ENCODE assay signal across 17 cellular contexts in the genomic region with DNA sequence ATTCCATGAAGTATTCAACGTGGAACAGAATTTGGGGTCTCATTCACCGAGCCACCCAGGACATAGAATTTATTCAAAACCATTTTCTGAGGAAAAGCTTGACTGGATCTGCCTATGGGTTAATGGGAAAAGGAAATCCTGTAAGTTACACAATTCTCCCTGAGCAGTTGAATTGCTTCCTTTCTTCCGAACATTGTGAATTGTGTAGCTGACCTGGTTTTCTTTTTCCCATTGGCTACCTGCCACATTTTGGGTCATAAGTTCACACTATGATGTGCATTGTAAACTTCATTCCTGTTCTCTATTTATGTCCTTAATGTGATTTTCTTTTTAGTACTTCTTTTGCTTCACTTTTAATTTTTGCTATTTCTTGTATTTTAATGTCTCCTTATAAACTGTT.
"Had no signal": no experiment of that assay in that cellular context is flagged by ENCODE, and none has a peak within 500 bp of the region (broad histone marks: within the 10 kb centered on the region; RNA-seq: fewer than 3 reads in every experiment).

No MANE protein-coding gene starts in this region.

- H3K4me3 ChIP-seq: adrenal gland, dorsolateral prefrontal cortex, mucosa of descending colon, ovary, sigmoid colon, stomach, testis, upper lobe of left lung had no signal

- H3K36me3 ChIP-seq: adrenal gland, ovary, sigmoid colon, stomach, upper lobe of left lung, WERI-Rb-1 had no signal

- H3K27me3 ChIP-seq: adrenal gland, dorsolateral prefrontal cortex, ovary, sigmoid colon, stomach, testis, upper lobe of left lung had no signal

- H3K9me3 ChIP-seq: adrenal gland, ovary, sigmoid colon, stomach, testis had no signal

- DNase-seq: activated CD4-positive, alpha-beta T cell treated with anti-CD3 and anti-CD28 coated beads, Interleukin-2, amount 50 U/mL, for 4 hours; activated gamma-delta T cell; activated T-cell treated with anti-CD3 and anti-CD28 coated beads, Interleukin-2, amount 50 U/mL, for 72 hours; dorsolateral prefrontal cortex; naive thymus-derived CD4-positive, alpha-beta T cell; ovary; sigmoid colon; stimulated activated CD4-positive, alpha-beta T cell treated with anti-CD3 and anti-CD28 coated beads, Interleukin-4, amount 100 ng/mL, for 24 hours; stomach; T-helper 17 cell; testis; upper lobe of left lung; WERI-Rb-1 had no signal

- H3K4me1 ChIP-seq: adrenal gland, stomach, testis, upper lobe of left lung had no signal

- H3K27ac ChIP-seq: adrenal gland, dorsolateral prefrontal cortex, ovary, sigmoid colon, stomach, testis, upper lobe of left lung, WERI-Rb-1 had no signal

- ATAC-seq: activated naive CD4-positive, alpha-beta T cell treated with anti-CD3 and anti-CD28 coated beads, Interleukin-2, amount 50 U/mL, for 72 hours; activated T-cell treated with anti-CD3 and anti-CD28 coated beads, Interleukin-2, amount 50 U/mL, for 72 hours; mucosa of descending colon; naive thymus-derived CD4-positive, alpha-beta T cell; stimulated activated effector memory CD8-positive, alpha-beta T cell treated with anti-CD3 and anti-CD28 coated beads, Interleukin-12 subunit alpha, Interleukin-12 subunit beta, amount 100 ng/mL, for 72 hours; T-helper 17 cell had no signal
